In the genomic region with DNA sequence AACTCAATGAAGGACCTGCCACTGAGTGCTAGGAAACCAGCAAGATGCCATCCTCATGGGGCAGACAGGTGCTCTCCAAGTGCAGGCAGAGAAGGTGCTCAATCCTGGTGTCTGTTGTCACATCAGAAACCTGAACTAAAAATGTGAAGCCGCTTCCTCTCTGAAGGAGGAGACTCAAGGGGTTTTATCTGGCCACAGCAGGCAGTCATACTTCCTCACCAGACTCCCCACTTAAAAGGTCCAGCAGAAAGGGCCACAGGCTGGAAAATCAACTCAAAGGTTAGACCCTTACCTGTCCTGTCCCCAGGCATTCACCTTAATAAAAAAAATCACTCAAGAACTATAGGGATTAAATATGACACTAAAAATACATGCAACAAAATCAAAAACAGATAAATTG, we compare ENCODE assay signal across 11 cellular contexts. TPM values are rescaled to one million over a fixed set of nuclear protein-coding genes. Genes with fewer than 3 reads are reported as not detected.
A peak's percentile ranks its signal among the peaks of the same experiment; 100 is the strongest.
DNase-seq lines count a peak whose midpoint lies in the region; ATAC-seq, FAIRE-seq and TF ChIP-seq lines count a peak whose summit lies in the region.
"Had no signal": no experiment of that assay in that cellular context is flagged by ENCODE, and none has a peak within 500 bp of the region (broad histone marks: within the 10 kb centered on the region; RNA-seq: fewer than 3 reads in every experiment).

No MANE protein-coding gene starts in this region.

- H3K36me3 Mint-ChIP-seq in activated CD4-positive, alpha-beta T cell treated with anti-CD3 and anti-CD28 coated beads, Interleukin-2, amount 10 ng/mL, durations not matched to agents 24 days and 14 days (ENCODE audit: low read depth) = peaks cover 43% of the 10 kb centered on the region
- H3K36me3 Mint-ChIP-seq in progenitor cell of endocrine pancreas (ENCODE audit: insufficient read depth) (peaks cover 6% of the 10 kb centered on the region), glutamatergic neuron (ENCODE audit: unreplicated experiment) (no peaks in the 10 kb centered on the region)

- peak overlapping the region; percentile 41 for H3K27ac ChIP-seq in GM12878 (ENCODE audit: control insufficient read depth, insufficient read depth)
- no peak overlapping the region for H3K27ac ChIP-seq in tibial nerve
- H3K27ac ChIP-seq: SJCRH30, thoracic aorta had no signal

- peak overlapping the region; percentile 66 for H3K4me2 ChIP-seq in GM12878 (ENCODE audit: control insufficient read depth, insufficient read depth)

- no peak for TF ChIP-seq POLR2A in NB4 (IDR thresholded peaks at IDR 0.05; ENCODE audit: extremely low read depth, insufficient read length)
- TF ChIP-seq POLR2A in GM12878 (IDR thresholded peaks at IDR 0.05; ENCODE audit: low read depth, low read length) = no peak
- no peak for TF ChIP-seq POLR2A in tibial nerve (IDR thresholded peaks at IDR 0.05)

- TF ChIP-seq RAD21 in GM12878 (IDR thresholded peaks at IDR 0.05; ENCODE audit: insufficient read depth, low read depth, low read length) = no peak

- H3K9me3 ChIP-seq in GM12878 (replicated peaks; ENCODE audit: control insufficient read depth, insufficient read depth, low read length) (no peaks in the 10 kb centered on the region), tibial nerve (no peaks in the 10 kb centered on the region)
- H3K9me3 ChIP-seq: SJCRH30, thoracic aorta had no signal

- peaks cover 74% of the 10 kb centered on the region for H3K4me1 Mint-ChIP-seq in activated CD4-positive, alpha-beta T cell treated with anti-CD3 and anti-CD28 coated beads, Interleukin-2, amount 10 ng/mL, durations not matched to agents 24 days and 14 days
- H3K4me1 Mint-ChIP-seq in progenitor cell of endocrine pancreas (ENCODE audit: low read depth) = peaks cover 51% of the 10 kb centered on the region
- peaks cover 26% of the 10 kb centered on the region for H3K4me1 Mint-ChIP-seq in glutamatergic neuron (ENCODE audit: low read depth, unreplicated experiment)

- TF ChIP-seq EP300 in GM12878 (IDR thresholded peaks at IDR 0.05; ENCODE audit: borderline replicate concordance in 1 of 2, control insufficient read depth in 1 of 2, low read depth in 2 of 2, low read length in 2 of 2) (no peak), tibial nerve (IDR thresholded peaks at IDR 0.05) (no peak)

- H3K27me3 ChIP-seq in GM12878 (replicated peaks in 1 of 2; ENCODE audit: control insufficient read depth in 2 of 2, insufficient read depth in 2 of 2, low read length in 1 of 2) = no peaks in the 10 kb centered on the region
- H3K27me3 ChIP-seq in tibial nerve = no peaks in the 10 kb centered on the region
- H3K27me3 ChIP-seq: SJCRH30 had no signal

- ATAC-seq in GM12878 (peak; percentile 31), HG03342 (IDR thresholded peaks at IDR 0.05; ENCODE audit: unreplicated experiment) (no peak)

- TF ChIP-seq CTCF in NB4 (IDR thresholded peaks at IDR 0.05; ENCODE audit: low read depth, low read length) = no peak
- TF ChIP-seq CTCF in GM12878 (IDR thresholded peaks at IDR 0.05 in 2 of 3, conservative IDR thresholded peaks at IDR 0.05 in 1 of 3; ENCODE audit: control insufficient read depth in 2 of 3, extremely low read depth in 1 of 3, insufficient read depth in 1 of 3, low read depth in 3 of 3, low read length in 3 of 3) = no peak
- TF ChIP-seq CTCF in progenitor cell of endocrine pancreas (IDR thresholded peaks at IDR 0.05; ENCODE audit: unreplicated experiment) = no peak
- TF ChIP-seq CTCF in tibial nerve (IDR thresholded peaks at IDR 0.05) = no peak
- no peak for TF ChIP-seq CTCF in glutamatergic neuron (IDR thresholded peaks at IDR 0.05; ENCODE audit: partially characterized antibody, unreplicated experiment)

- POLR2A ChIA-PET in GM12878 (lab: Charles Lee) = interaction anchor here (0.9 to 3.7 kb wide), 3 partner anchors 12 to 40 kb away, joined by 3 to 19 read pairs (median 7); no protein-coding TSS in a partner anchor

- DNase-seq in activated CD4-positive, alpha-beta T cell treated with anti-CD3 and anti-CD28 coated beads, Interleukin-2, amount 10 ng/mL, durations not matched to agents 24 days and 14 days = peak; percentile 75
- DNase-seq in activated CD4-positive, alpha-beta T cell treated with anti-CD3 and anti-CD28 coated beads, Interleukin-2, amount 50 U/mL, for 48 hours = no peak
- peak; percentile 41 for DNase-seq in NB4 (ENCODE audit: low read depth)
- DNase-seq in GM12878 (ENCODE audit: low read depth, low spot score) = no peak
- no peak for DNase-seq in progenitor cell of endocrine pancreas (ENCODE audit: low spot score, unreplicated experiment)
- no peak for DNase-seq in tibial nerve (ENCODE audit: low spot score in 2 of 2)
- no peak for DNase-seq in glutamatergic neuron
- DNase-seq: SJCRH30 had no signal

- SMC1A ChIA-PET in GM12878 (lab: Charles Lee; ENCODE audit: uncharacterized antibody, unreplicated experiment) = interaction anchor here (0.7 to 3.0 kb wide), 3 partner anchors 14 to 848 kb away, joined by 3 to 27 read pairs (median 5); no protein-coding TSS in a partner anchor

- peak overlapping the region; percentile 77 for H3K27ac Mint-ChIP-seq in activated CD4-positive, alpha-beta T cell treated with anti-CD3 and anti-CD28 coated beads, Interleukin-2, amount 10 ng/mL, durations not matched to agents 24 days and 14 days
- H3K27ac Mint-ChIP-seq in progenitor cell of endocrine pancreas = peak overlapping the region; percentile 94
- H3K27ac Mint-ChIP-seq in glutamatergic neuron (ENCODE audit: unreplicated experiment) = no peak overlapping the region

- peaks cover 12% of the 10 kb centered on the region for H4K20me1 ChIP-seq in GM12878 (ENCODE audit: control insufficient read depth, insufficient read depth)

- H3K36me3 ChIP-seq in GM12878 (ENCODE audit: control insufficient read depth in 2 of 2, insufficient read depth in 2 of 2, low read length in 1 of 2) = peaks cover 9% of the 10 kb centered on the region in 2 experiments; a peak in 3 of 4 replicates
- H3K36me3 ChIP-seq in tibial nerve = no peaks in the 10 kb centered on the region
- H3K36me3 ChIP-seq: thoracic aorta had no signal

- peak overlapping the region; percentile 80 for H3K4me3 Mint-ChIP-seq in activated CD4-positive, alpha-beta T cell treated with anti-CD3 and anti-CD28 coated beads, Interleukin-2, amount 10 ng/mL, durations not matched to agents 24 days and 14 days
- H3K4me3 Mint-ChIP-seq in progenitor cell of endocrine pancreas (ENCODE audit: low read depth) (peak overlapping the region; percentile 11), glutamatergic neuron (ENCODE audit: unreplicated experiment) (no peak overlapping the region)

- H3K79me2 ChIP-seq in GM12878 (ENCODE audit: control insufficient read depth, insufficient read depth, low read length) = peaks cover 95% of the 10 kb centered on the region

- 9% methylated on average over 1 of the region's 1 CpG for WGBS in GM12878 (ENCODE audit: insufficient coverage, insufficient replicate concordance, low lambda C conversion rate, missing lambda C conversion rate)
- WGBS in tibial nerve, 2 donors = 59 to 100% methylated on average over 1 of the region's 1 CpG

- peaks cover 2% of the 10 kb centered on the region for H3K27me3 Mint-ChIP-seq in activated CD4-positive, alpha-beta T cell treated with anti-CD3 and anti-CD28 coated beads, Interleukin-2, amount 10 ng/mL, durations not matched to agents 24 days and 14 days
- H3K27me3 Mint-ChIP-seq in progenitor cell of endocrine pancreas (no peaks in the 10 kb centered on the region), glutamatergic neuron (ENCODE audit: unreplicated experiment) (peaks cover 7% of the 10 kb centered on the region)

- no peak overlapping the region for H3K4me3 ChIP-seq in NB4 (ENCODE audit: low read depth, low read length)
- H3K4me3 ChIP-seq in GM12878 = peak overlapping the region; percentile 33; the same call in 1 of the 2 replicates
- no peak overlapping the region for H3K4me3 ChIP-seq in tibial nerve
- H3K4me3 ChIP-seq: SJCRH30, thoracic aorta had no signal

- H3K4me1 ChIP-seq in GM12878 (ENCODE audit: control insufficient read depth, insufficient read depth, low read length) (peaks cover 38% of the 10 kb centered on the region), tibial nerve (peaks cover 0 to 82% (median 49%) of the 10 kb centered on the region in 4 donors)
- H3K4me1 ChIP-seq: SJCRH30 had no signal

- H3K9ac ChIP-seq in GM12878 (ENCODE audit: control insufficient read depth, insufficient read depth, low read length) = no peak overlapping the region

- no peaks in the 10 kb centered on the region for H3K9me3 Mint-ChIP-seq in activated CD4-positive, alpha-beta T cell treated with anti-CD3 and anti-CD28 coated beads, Interleukin-2, amount 10 ng/mL, durations not matched to agents 24 days and 14 days
- H3K9me3 Mint-ChIP-seq in progenitor cell of endocrine pancreas (ENCODE audit: low read depth) = no peaks in the 10 kb centered on the region
- H3K9me3 Mint-ChIP-seq in glutamatergic neuron (ENCODE audit: unreplicated experiment) = peaks cover 9% of the 10 kb centered on the region
- H3K9me3 Mint-ChIP-seq: neural crest cell had no signal

- FAIRE-seq in GM12878 (lab: Jason Lieb, UNC) = no peak

- in situ Hi-C loops in GM12878 (cut with MboI) = no loop called here

- CTCF ChIA-PET in GM12878 (lab: Yijun Ruan, JAX) = interaction anchor here (1.4 kb wide), 1 partner anchor 44 kb away, joined by 3 read pairs; no protein-coding TSS in a partner anchor

- intact Hi-C loops in activated CD4-positive, alpha-beta T cell treated with anti-CD3 and anti-CD28 coated beads, Interleukin-2, amount 10 ng/mL, durations not matched to agents 24 days and 14 days (cut with micrococcal nuclease) = loop anchor here (1.0 to 5.0 kb wide), 2 partner anchors 12 to 39 kb away; no protein-coding TSS in a partner anchor
- intact Hi-C loops in GM12878 (cut with micrococcal nuclease; ENCODE audit: unreplicated experiment) = no loop called here

- RAD21 ChIA-PET in GM12878 (lab: Charles Lee; ENCODE audit: unreplicated experiment) = interaction anchor here (0.9 to 1.3 kb wide), 2 partner anchors 12 to 21 kb away, joined by 3 read pairs; no protein-coding TSS in a partner anchor

- BruUV-seq in GM12878 (replicated peaks; lab: Mats Ljungman, UMichigan) = no TSS peak

- no peak overlapping the region for H2AFZ ChIP-seq in GM12878 (ENCODE audit: control insufficient read depth, low read depth, low read length)

RNA-seq across cellular contexts. Expression of a gene that starts 4.8 kb away (rescaled TPM):
- total RNA-seq in activated CD4-positive, alpha-beta T cell treated with anti-CD3 and anti-CD28 coated beads, Interleukin-2, amount 10 ng/mL, durations not matched to agents 24 days and 14 days = 55.3 and 66.2 TPM in 2 replicates
- total RNA-seq in GM12878 (2013; cell fraction: nucleolus; rRNA removed) = 111 and 121 TPM in 2 replicates
- total RNA-seq in GM12878 (2014; rRNA removed) = 46.9 and 53.0 TPM in 2 replicates
- total RNA-seq in GM12878 (2014; rRNA removed; fragmentation: Illumina TruSeq; extraction: Trizol) = 67.3 and 72.4 TPM in 2 replicates
- total RNA-seq in GM12878 (2021) = 65.8 and 65.9 TPM in 2 replicates
- 29.4 TPM for polyA plus RNA-seq in GM12878 (2011; ENCODE audit: low read depth)
- 31.2 and 45.6 TPM in 2 replicates for polyA plus RNA-seq in GM12878 (2011; rRNA removed)
- 52.2 and 68.0 TPM in 2 replicates for polyA plus RNA-seq in GM12878 (2011; cell fraction: cytosol; rRNA removed)
- polyA plus RNA-seq in GM12878 (2011; cell fraction: nucleus; rRNA removed) = 63.4 and 85.5 TPM in 2 replicates
- 47.7 and 72.7 TPM in 2 replicates for polyA plus RNA-seq in GM12878 (2012)
- 11.2 and 63.3 TPM in 2 replicates for polyA plus RNA-seq in GM12878 (2014; fragmentation: Illumina TruSeq; extraction: Trizol)
- 10 to 100 TPM in 1 of 2 experiments, 1 to 10 TPM in 1; 9.2 to 22.5 TPM for polyA plus RNA-seq in GM12878 (2014; fragmentation: Nextera tagmentation; extraction: Ambion mirVana)
- 59.3 and 67.6 TPM in 2 replicates for polyA plus RNA-seq in GM12878 (2014; rRNA removed)
- 10 to 100 TPM; 83.1 to 91.4 TPM for polyA plus RNA-seq in GM12878 (2016; fragmentation: Nextera tagmentation; extraction: Ambion mirVana)
- polyA minus RNA-seq in GM12878 (2011; rRNA and poly(A)+ RNA removed) = 69.5 and 77.8 TPM in 2 replicates
- 15.6 and 18.2 TPM in 2 replicates for polyA minus RNA-seq in GM12878 (2011; cell fraction: cytosol; rRNA and poly(A)+ RNA removed)
- polyA minus RNA-seq in GM12878 (2011; cell fraction: nucleus; rRNA and poly(A)+ RNA removed) = 64.3 and 144 TPM in 2 replicates
- total RNA-seq in progenitor cell of endocrine pancreas = 62.3 and 64.3 TPM in 2 replicates
- total RNA-seq in tibial nerve = 10 to 100 TPM; 36.9 to 59.4 (median 50.2) TPM
- 41.4 TPM for total RNA-seq in glutamatergic neuron (ENCODE audit: unreplicated experiment)

RNA-seq across cellular contexts. Expression of a gene that starts 7.7 kb away (rescaled TPM):
- total RNA-seq in activated CD4-positive, alpha-beta T cell treated with anti-CD3 and anti-CD28 coated beads, Interleukin-2, amount 10 ng/mL, durations not matched to agents 24 days and 14 days = 115 and 119 TPM in 2 replicates
- 152 and 168 TPM in 2 replicates for total RNA-seq in GM12878 (2013; cell fraction: nucleolus; rRNA removed)
- 47.2 and 52.0 TPM in 2 replicates for total RNA-seq in GM12878 (2014; rRNA removed)
- 19.7 and 21.8 TPM in 2 replicates for total RNA-seq in GM12878 (2014; rRNA removed; fragmentation: Illumina TruSeq; extraction: Trizol)
- 106 and 127 TPM in 2 replicates for total RNA-seq in GM12878 (2021)
- polyA plus RNA-seq in GM12878 (2011; ENCODE audit: low read depth) = 27.1 TPM
- 17.1 and 29.0 TPM in 2 replicates for polyA plus RNA-seq in GM12878 (2011; rRNA removed)
- 39.5 and 52.6 TPM in 2 replicates for polyA plus RNA-seq in GM12878 (2011; cell fraction: cytosol; rRNA removed)
- polyA plus RNA-seq in GM12878 (2011; cell fraction: nucleus; rRNA removed) = 940 and 1,024 TPM in 2 replicates
- 62.9 and 78.4 TPM in 2 replicates for polyA plus RNA-seq in GM12878 (2012)
- 16.4 and 41.4 TPM in 2 replicates for polyA plus RNA-seq in GM12878 (2014; fragmentation: Illumina TruSeq; extraction: Trizol)
- polyA plus RNA-seq in GM12878 (2014; fragmentation: Nextera tagmentation; extraction: Ambion mirVana) = under 1 TPM; 0.07 to 0.18 TPM
- 96.3 and 110 TPM in 2 replicates for polyA plus RNA-seq in GM12878 (2014; rRNA removed)
- 10 to 100 TPM; 22.5 to 29.7 TPM for polyA plus RNA-seq in GM12878 (2016; fragmentation: Nextera tagmentation; extraction: Ambion mirVana)
- polyA minus RNA-seq in GM12878 (2011; rRNA and poly(A)+ RNA removed) = 21.7 and 46.1 TPM in 2 replicates
- 21.8 and 25.3 TPM in 2 replicates for polyA minus RNA-seq in GM12878 (2011; cell fraction: cytosol; rRNA and poly(A)+ RNA removed)
- 95.1 and 139 TPM in 2 replicates for polyA minus RNA-seq in GM12878 (2011; cell fraction: nucleus; rRNA and poly(A)+ RNA removed)
- 292 and 320 TPM in 2 replicates for total RNA-seq in progenitor cell of endocrine pancreas
- total RNA-seq in tibial nerve = 10 to 100 TPM; 25.3 to 92.1 (median 26.6) TPM
- 38.0 TPM for total RNA-seq in glutamatergic neuron (ENCODE audit: unreplicated experiment)

Comparison
In these comparisons a context has a peak if more than half of its experiments do, and no peak if none do; other contexts are left out.
1. DNase-seq: peak in activated CD4-positive, alpha-beta T cell treated with anti-CD3 and anti-CD28 coated beads, Interleukin-2, amount 10 ng/mL, durations not matched to agents 24 days and 14 days (single experiment) and NB4 (single experiment); none in activated CD4-positive, alpha-beta T cell treated with anti-CD3 and anti-CD28 coated beads, Interleukin-2, amount 50 U/mL, for 48 hours (0 of 2), GM12878 (single experiment), progenitor cell of endocrine pancreas (single experiment), tibial nerve (0 of 2) and glutamatergic neuron (single experiment).